Comparison of ENCODE assay signal across 11 cellular contexts in the genomic region with DNA sequence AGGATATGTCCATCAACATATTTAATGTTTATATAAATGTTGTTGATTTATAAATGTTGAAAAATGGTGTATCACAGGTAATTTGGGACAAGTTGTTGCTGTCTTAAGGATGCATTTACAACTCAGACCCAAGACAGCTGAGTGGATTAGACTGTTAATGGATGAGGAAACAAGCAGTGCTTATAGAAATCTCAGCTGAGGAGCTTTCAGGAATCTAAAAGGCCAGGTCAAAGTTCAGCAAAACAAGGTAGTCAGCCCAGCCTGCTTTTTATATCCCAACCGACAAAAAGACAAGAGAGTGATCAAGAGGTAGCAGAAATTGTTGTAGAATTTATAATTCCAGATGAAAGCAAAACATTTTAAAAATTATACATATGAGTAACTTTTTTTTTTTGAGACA.
"Had no signal": no experiment of that assay in that cellular context is flagged by ENCODE, and none has a peak within 500 bp of the region (broad histone marks: within the 10 kb centered on the region; RNA-seq: fewer than 3 reads in every experiment).

No MANE protein-coding gene starts in this region.

- H2AFZ ChIP-seq: GM23248 had no signal

- H3K4me2 ChIP-seq: GM23338 had no signal

- FAIRE-seq: H1, H54 had no signal

- H3K36me3 ChIP-seq: HAP-1 had no signal

- ATAC-seq: GM23338, HCT116 had no signal

- H3K9ac ChIP-seq: GM23248 had no signal

- H3K27ac ChIP-seq: GM23248 had no signal

- DNase-seq: GM23248, GOT3, H7, H9, HCEC 1CT, HFFc6 had no signal

- H3K9me3 ChIP-seq: HAP-1 had no signal

- H3K4me3 ChIP-seq: GM23248, GM23338, HAP-1 had no signal
